1 cellular context compared by ENCODE assay signal in genomic region chr16:3282747-3283524, GRCh38.
TF ChIP-seq lines count a peak whose summit lies in the region.

TSS of gene ZNF263 (plus strand) at chr16:3283491. CDS start at chr16:3283819, 328 bp downstream.

TF ChIP-seq in HEK293, 187 proteins besides CTCF, POLR2A, EP300 and RAD21 (continued from another document):
- no peak; the same call in 1 of the 2 replicates for TF ChIP-seq PRDM4 (tag by site-specific recombination; IDR thresholded peaks at IDR 0.05)
- TF ChIP-seq SCRT2 (tag by site-specific recombination; IDR thresholded peaks at IDR 0.05) = no peak
- peak; percentile 94 for TF ChIP-seq ZNF121 (tag by site-specific recombination; IDR thresholded peaks at IDR 0.05)
- peak; percentile 65; the same call in 1 of the 2 replicates for TF ChIP-seq KLF7 (tag by site-specific recombination; IDR thresholded peaks at IDR 0.05; ENCODE audit: borderline replicate concordance)
- peak; percentile 93 for TF ChIP-seq ZBTB6 (tag by site-specific recombination; IDR thresholded peaks at IDR 0.05)
- peak; percentile 97 for TF ChIP-seq ZBTB17 (tag by site-specific recombination; IDR thresholded peaks at IDR 0.05)
- peak; percentile 96 for TF ChIP-seq IKZF3 (tag by site-specific recombination; IDR thresholded peaks at IDR 0.05)
- 0 out of 2 replicates have a peak, but pooled peaks have one; percentile 16 for TF ChIP-seq ZFP37 (tag by site-specific recombination; IDR thresholded peaks at IDR 0.05)
- 0 out of 2 replicates have a peak, but pooled peaks have one; percentile 18 for TF ChIP-seq WT1 (tag by site-specific recombination; IDR thresholded peaks at IDR 0.05)
- TF ChIP-seq ZNF398 (tag by site-specific recombination; IDR thresholded peaks at IDR 0.05) = 0 out of 2 replicates have a peak, but pooled peaks have one; percentile 16
- no peak for TF ChIP-seq ZNF664 (tag by site-specific recombination; IDR thresholded peaks at IDR 0.05)
- no peak for TF ChIP-seq MEIS1 (CRISPR knock-in tag; IDR thresholded peaks at IDR 0.05; ENCODE audit: borderline replicate concordance)
- peak; percentile 31; the same call in 1 of the 2 replicates for TF ChIP-seq OVOL3 (tag by site-specific recombination; IDR thresholded peaks at IDR 0.05)
- TF ChIP-seq KLF10 (tag by site-specific recombination; IDR thresholded peaks at IDR 0.05) = peak; percentile 86
- TF ChIP-seq SP7 (tag by site-specific recombination; IDR thresholded peaks at IDR 0.05) = peak; percentile 74
- TF ChIP-seq ZNF629 (tag by site-specific recombination; IDR thresholded peaks at IDR 0.05) = peak; percentile 89
- no peak for TF ChIP-seq ZNF530 (tag by site-specific recombination; IDR thresholded peaks at IDR 0.05; ENCODE audit: low read depth)
- TF ChIP-seq, protein P1, sequence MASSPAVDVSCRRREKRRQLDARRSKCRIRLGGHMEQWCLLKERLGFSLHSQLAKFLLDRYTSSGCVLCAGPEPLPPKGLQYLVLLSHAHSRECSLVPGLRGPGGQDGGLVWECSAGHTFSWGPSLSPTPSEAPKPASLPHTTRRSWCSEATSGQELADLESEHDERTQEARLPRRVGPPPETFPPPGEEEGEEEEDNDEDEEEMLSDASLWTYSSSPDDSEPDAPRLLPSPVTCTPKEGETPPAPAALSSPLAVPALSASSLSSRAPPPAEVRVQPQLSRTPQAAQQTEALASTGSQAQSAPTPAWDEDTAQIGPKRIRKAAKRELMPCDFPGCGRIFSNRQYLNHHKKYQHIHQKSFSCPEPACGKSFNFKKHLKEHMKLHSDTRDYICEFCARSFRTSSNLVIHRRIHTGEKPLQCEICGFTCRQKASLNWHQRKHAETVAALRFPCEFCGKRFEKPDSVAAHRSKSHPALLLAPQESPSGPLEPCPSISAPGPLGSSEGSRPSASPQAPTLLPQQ (tag by site-specific recombination; IDR thresholded peaks at IDR 0.05) = 0 out of 2 replicates have a peak, but pooled peaks have one; percentile 72
- peak; percentile 84 for TF ChIP-seq ZNF449 (tag by site-specific recombination; IDR thresholded peaks at IDR 0.05)
- TF ChIP-seq ZFP69B (tag by site-specific recombination; IDR thresholded peaks at IDR 0.05) = no peak; the same call in 1 of the 2 replicates
- TF ChIP-seq KLF1 (tag by site-specific recombination; IDR thresholded peaks at IDR 0.05) = peak; percentile 72; the same call in 1 of the 2 replicates
- peak; percentile 84 for TF ChIP-seq PRDM10 (tag by site-specific recombination; IDR thresholded peaks at IDR 0.05)
- no peak for TF ChIP-seq REPIN1 (tag by site-specific recombination; IDR thresholded peaks at IDR 0.05; ENCODE audit: low read depth)
- no peak for TF ChIP-seq ZNF837 (tag by site-specific recombination; IDR thresholded peaks at IDR 0.05)
- no peak for TF ChIP-seq ZNF639 (tag by site-specific recombination; IDR thresholded peaks at IDR 0.05)
- no peak for TF ChIP-seq GLI4 (tag by site-specific recombination; IDR thresholded peaks at IDR 0.05)
- TF ChIP-seq ZNF792 (tag by site-specific recombination; IDR thresholded peaks at IDR 0.05) = no peak
- TF ChIP-seq EGR2 (tag by site-specific recombination; IDR thresholded peaks at IDR 0.05; ENCODE audit: low read depth) = peak; percentile 87
- TF ChIP-seq KLF9 (tag by site-specific recombination; IDR thresholded peaks at IDR 0.05; ENCODE audit: low read depth) = peak; percentile 90
- TF ChIP-seq, protein P2, sequence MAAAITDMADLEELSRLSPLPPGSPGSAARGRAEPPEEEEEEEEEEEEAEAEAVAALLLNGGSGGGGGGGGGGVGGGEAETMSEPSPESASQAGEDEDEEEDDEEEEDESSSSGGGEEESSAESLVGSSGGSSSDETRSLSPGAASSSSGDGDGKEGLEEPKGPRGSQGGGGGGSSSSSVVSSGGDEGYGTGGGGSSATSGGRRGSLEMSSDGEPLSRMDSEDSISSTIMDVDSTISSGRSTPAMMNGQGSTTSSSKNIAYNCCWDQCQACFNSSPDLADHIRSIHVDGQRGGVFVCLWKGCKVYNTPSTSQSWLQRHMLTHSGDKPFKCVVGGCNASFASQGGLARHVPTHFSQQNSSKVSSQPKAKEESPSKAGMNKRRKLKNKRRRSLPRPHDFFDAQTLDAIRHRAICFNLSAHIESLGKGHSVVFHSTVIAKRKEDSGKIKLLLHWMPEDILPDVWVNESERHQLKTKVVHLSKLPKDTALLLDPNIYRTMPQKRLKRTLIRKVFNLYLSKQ (tag by site-specific recombination; IDR thresholded peaks at IDR 0.05; ENCODE audit: borderline replicate concordance) = no peak
- TF ChIP-seq, protein P3, sequence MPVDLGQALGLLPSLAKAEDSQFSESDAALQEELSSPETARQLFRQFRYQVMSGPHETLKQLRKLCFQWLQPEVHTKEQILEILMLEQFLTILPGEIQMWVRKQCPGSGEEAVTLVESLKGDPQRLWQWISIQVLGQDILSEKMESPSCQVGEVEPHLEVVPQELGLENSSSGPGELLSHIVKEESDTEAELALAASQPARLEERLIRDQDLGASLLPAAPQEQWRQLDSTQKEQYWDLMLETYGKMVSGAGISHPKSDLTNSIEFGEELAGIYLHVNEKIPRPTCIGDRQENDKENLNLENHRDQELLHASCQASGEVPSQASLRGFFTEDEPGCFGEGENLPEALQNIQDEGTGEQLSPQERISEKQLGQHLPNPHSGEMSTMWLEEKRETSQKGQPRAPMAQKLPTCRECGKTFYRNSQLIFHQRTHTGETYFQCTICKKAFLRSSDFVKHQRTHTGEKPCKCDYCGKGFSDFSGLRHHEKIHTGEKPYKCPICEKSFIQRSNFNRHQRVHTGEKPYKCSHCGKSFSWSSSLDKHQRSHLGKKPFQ (tag by site-specific recombination; IDR thresholded peaks at IDR 0.05) = no peak
- TF ChIP-seq ZNF138 (tag by site-specific recombination; IDR thresholded peaks at IDR 0.05; ENCODE audit: borderline replicate concordance) = no peak
- TF ChIP-seq, protein P4, sequence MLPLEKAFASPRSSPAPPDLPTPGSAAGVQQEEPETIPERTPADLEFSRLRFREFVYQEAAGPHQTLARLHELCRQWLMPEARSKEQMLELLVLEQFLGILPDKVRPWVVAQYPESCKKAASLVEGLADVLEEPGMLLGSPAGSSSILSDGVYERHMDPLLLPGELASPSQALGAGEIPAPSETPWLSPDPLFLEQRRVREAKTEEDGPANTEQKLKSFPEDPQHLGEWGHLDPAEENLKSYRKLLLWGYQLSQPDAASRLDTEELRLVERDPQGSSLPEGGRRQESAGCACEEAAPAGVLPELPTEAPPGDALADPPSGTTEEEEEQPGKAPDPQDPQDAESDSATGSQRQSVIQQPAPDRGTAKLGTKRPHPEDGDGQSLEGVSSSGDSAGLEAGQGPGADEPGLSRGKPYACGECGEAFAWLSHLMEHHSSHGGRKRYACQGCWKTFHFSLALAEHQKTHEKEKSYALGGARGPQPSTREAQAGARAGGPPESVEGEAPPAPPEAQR (tag by site-specific recombination; IDR thresholded peaks at IDR 0.05) = no peak
- no peak for TF ChIP-seq ZNF19 (tag by site-specific recombination; IDR thresholded peaks at IDR 0.05; ENCODE audit: low read depth)
